Comparison of ENCODE assay signal across 8 cellular contexts in the genomic region with DNA sequence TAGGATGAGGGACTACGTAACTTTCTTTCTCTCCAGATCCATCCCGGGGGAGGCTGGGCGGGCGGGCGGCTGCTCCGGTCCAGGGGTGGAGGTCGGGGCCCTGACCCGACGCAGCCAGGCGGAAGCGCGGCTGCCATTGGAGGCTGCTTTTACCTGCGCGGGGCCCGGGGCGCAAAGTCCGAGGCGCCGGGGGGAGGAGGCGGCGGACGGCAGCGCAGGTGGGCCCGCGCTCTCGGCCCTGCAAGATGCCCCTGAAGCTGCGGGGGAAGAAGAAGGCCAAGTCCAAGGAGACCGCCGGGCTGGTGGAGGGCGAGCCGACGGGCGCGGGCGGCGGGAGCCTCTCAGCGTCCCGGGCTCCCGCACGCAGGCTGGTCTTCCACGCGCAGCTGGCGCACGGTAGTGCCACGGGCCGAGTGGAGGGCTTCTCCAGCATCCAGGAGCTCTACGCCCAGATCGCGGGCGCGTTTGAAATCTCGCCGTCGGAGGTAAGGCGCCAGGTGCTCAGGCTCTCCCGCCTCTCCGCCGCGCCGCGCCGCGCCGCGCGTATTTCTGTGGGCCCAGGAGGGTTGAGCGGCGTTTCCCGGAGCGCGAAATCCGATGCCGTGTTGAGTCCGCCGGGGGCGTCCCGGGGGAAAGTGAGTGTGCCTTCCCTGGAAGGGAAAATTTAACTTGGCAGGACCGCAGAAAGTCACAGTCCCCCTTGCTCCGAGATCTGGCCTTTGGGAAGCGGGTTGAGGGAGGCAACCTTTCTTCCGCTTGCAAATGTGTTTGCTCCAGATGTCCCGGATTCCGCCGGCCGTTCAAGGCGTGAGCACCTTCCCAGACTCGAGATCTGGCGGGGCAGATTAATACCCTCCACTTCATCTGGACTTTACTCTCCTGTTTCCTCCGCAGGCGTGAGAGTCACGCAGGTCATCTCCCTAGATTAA. TPM values are rescaled to one million over a fixed set of nuclear protein-coding genes. Genes with fewer than 3 reads are reported as not detected.
A peak's percentile ranks its signal among the peaks of the same experiment; 100 is the strongest.
DNase-seq lines count a peak whose midpoint lies in the region; ATAC-seq and TF ChIP-seq lines count a peak whose summit lies in the region.

TSS of gene GIPC2 (plus strand) at position 117 of the 929 bp plus-strand sequence. CDS start at position 246, 129 bp downstream.

- no peaks in the 10 kb centered on the region for H3K79me1 ChIP-seq in mesendoderm (ENCODE audit: low read length)

- H4K8ac ChIP-seq in mesendoderm (ENCODE audit: low read depth, low read length) = peak within 1 kb of the TSS; percentile 30

- peaks cover 48% of the 10 kb centered on the region for H3K27me3 Mint-ChIP-seq in T-helper 2 cell treated with Interferon-gamma antibody and Interleukin-4, amounts not matched to agents 5 μg/mL and 100 μg/mL, for 36 hours (ENCODE audit: low read depth)
- peaks cover 55% of the 10 kb centered on the region for H3K27me3 Mint-ChIP-seq in stimulated activated naive CD8-positive, alpha-beta T cell treated with anti-CD3 and anti-CD28 coated beads, Interleukin-15, Interleukin-2, amounts not matched to agents 100 ng/mL and 50 ng/mL, for 24 hours

- no peak within 1 kb of the TSS for H4K5ac ChIP-seq in mesendoderm (ENCODE audit: low read length)

- H3K9me2 ChIP-seq in PC-3 (replicated peaks; ENCODE audit: low read length) = no peaks in the 10 kb centered on the region

- no peak within 1 kb of the TSS for H2BK120ac ChIP-seq in mesendoderm (ENCODE audit: low read depth, low read length)

- POLR2A ChIA-PET in PC-3 (lab: Charles Lee; ENCODE audit: unreplicated experiment) = no interaction called here

- peaks cover 9% of the 10 kb centered on the region for H3K27me3 ChIP-seq in effector memory CD4-positive, alpha-beta T cell (replicated peaks; ENCODE audit: control insufficient read depth, insufficient read depth, low read length, poor library complexity, severe bottlenecking)
- H3K27me3 ChIP-seq in mesendoderm (ENCODE audit: insufficient read depth, low read length, poor library complexity) (peaks cover 16% of the 10 kb centered on the region), PC-3 (ENCODE audit: low read length) (no peaks in the 10 kb centered on the region), BE2C (peaks cover 15% of the 10 kb centered on the region)

- H3K23ac ChIP-seq in mesendoderm (ENCODE audit: low read length) = peak within 1 kb of the TSS; percentile 92

- H3K79me2 ChIP-seq in mesendoderm (ENCODE audit: control insufficient read depth, insufficient read depth, low read length) = no peaks in the 10 kb centered on the region
- H3K79me2 ChIP-seq in PC-3 (ENCODE audit: low read length) = no peaks in the 10 kb centered on the region

- BruUV-seq in PC-3 (replicated peaks; lab: Mats Ljungman, UMichigan) = no TSS peak

- H4K20me1 ChIP-seq in PC-3 (ENCODE audit: low read length) = no peaks in the 10 kb centered on the region

- no peaks in the 10 kb centered on the region for H3K36me3 ChIP-seq in effector memory CD4-positive, alpha-beta T cell (ENCODE audit: control insufficient read depth, insufficient read depth, low read length)
- H3K36me3 ChIP-seq in mesendoderm (ENCODE audit: control insufficient read depth, insufficient read depth, low read length) (no peaks in the 10 kb centered on the region), PC-3 (ENCODE audit: low read depth, low read length) (no peaks in the 10 kb centered on the region), BE2C (no peaks in the 10 kb centered on the region)

- H3K27ac Mint-ChIP-seq in T-helper 2 cell treated with Interferon-gamma antibody and Interleukin-4, amounts not matched to agents 5 μg/mL and 100 μg/mL, for 36 hours = no peak within 1 kb of the TSS
- peak within 1 kb of the TSS; percentile 61 for H3K27ac Mint-ChIP-seq in stimulated activated naive CD8-positive, alpha-beta T cell treated with anti-CD3 and anti-CD28 coated beads, Interleukin-15, Interleukin-2, amounts not matched to agents 100 ng/mL and 50 ng/mL, for 24 hours

- H3K4me2 ChIP-seq in mesendoderm (ENCODE audit: low read length) (peak within 1 kb of the TSS; percentile 85), PC-3 (ENCODE audit: low read length) (no peak within 1 kb of the TSS)

- no peak within 1 kb of the TSS for H2AFZ ChIP-seq in PC-3 (ENCODE audit: low read length)

- intact Hi-C loops in PC-3 (cut with micrococcal nuclease) = no loop called here

- no peak within 1 kb of the TSS for H3K27ac ChIP-seq in effector memory CD4-positive, alpha-beta T cell (ENCODE audit: insufficient read depth, low read length, poor library complexity, severe bottlenecking)
- no peak within 1 kb of the TSS for H3K27ac ChIP-seq in mesendoderm (ENCODE audit: low read depth, low read length)
- H3K27ac ChIP-seq in PC-3 (ENCODE audit: low read length) = no peak within 1 kb of the TSS

- no peak within 1 kb of the TSS for H2BK5ac ChIP-seq in mesendoderm (ENCODE audit: low read length)

- H3K36me3 Mint-ChIP-seq in T-helper 2 cell treated with Interferon-gamma antibody and Interleukin-4, amounts not matched to agents 5 μg/mL and 100 μg/mL, for 36 hours (ENCODE audit: low read depth) = no peaks in the 10 kb centered on the region
- no peaks in the 10 kb centered on the region for H3K36me3 Mint-ChIP-seq in stimulated activated naive CD8-positive, alpha-beta T cell treated with anti-CD3 and anti-CD28 coated beads, Interleukin-15, Interleukin-2, amounts not matched to agents 100 ng/mL and 50 ng/mL, for 24 hours (ENCODE audit: low read depth)

- no peaks in the 10 kb centered on the region for H3F3A ChIP-seq in PC-3 (ENCODE audit: low read length, unreplicated experiment)

- H3K4me1 ChIP-seq in effector memory CD4-positive, alpha-beta T cell (ENCODE audit: control insufficient read depth, insufficient read depth, low read length, poor library complexity, severe bottlenecking) = peaks cover 9% of the 10 kb centered on the region
- no peaks in the 10 kb centered on the region for H3K4me1 ChIP-seq in mesendoderm (ENCODE audit: control insufficient read depth, low read depth, low read length)
- no peaks in the 10 kb centered on the region for H3K4me1 ChIP-seq in PC-3 (ENCODE audit: insufficient read depth, low read length)
- no peaks in the 10 kb centered on the region for H3K4me1 ChIP-seq in BE2C

- no peak within 1 kb of the TSS for H3K18ac ChIP-seq in mesendoderm (ENCODE audit: low read length)

- no peak for DNase-seq in T-helper 2 cell treated with Interferon-gamma antibody and Interleukin-4, amounts not matched to agents 5 μg/mL and 100 μg/mL, for 36 hours (ENCODE audit: low spot score)
- no peak for DNase-seq in effector memory CD4-positive, alpha-beta T cell
- DNase-seq in mesendoderm = peak; percentile 56
- no peak for DNase-seq in PC-3
- no peak for DNase-seq in BE2C

- TF ChIP-seq CTCF in PC-3 (conservative IDR thresholded peaks at IDR 0.05; ENCODE audit: low read depth, low read length) = no peak
- TF ChIP-seq CTCF in BE2C (IDR thresholded peaks at IDR 0.05; ENCODE audit: low read depth, low read length) = no peak

- no peaks in the 10 kb centered on the region for H3K9me3 Mint-ChIP-seq in T-helper 2 cell treated with Interferon-gamma antibody and Interleukin-4, amounts not matched to agents 5 μg/mL and 100 μg/mL, for 36 hours
- no peaks in the 10 kb centered on the region for H3K9me3 Mint-ChIP-seq in stimulated activated naive CD8-positive, alpha-beta T cell treated with anti-CD3 and anti-CD28 coated beads, Interleukin-15, Interleukin-2, amounts not matched to agents 100 ng/mL and 50 ng/mL, for 24 hours

- H3K4ac ChIP-seq in mesendoderm (ENCODE audit: low read depth, low read length) = no peak within 1 kb of the TSS

- H3K4me1 Mint-ChIP-seq in T-helper 2 cell treated with Interferon-gamma antibody and Interleukin-4, amounts not matched to agents 5 μg/mL and 100 μg/mL, for 36 hours (ENCODE audit: low read depth) = peaks cover 20% of the 10 kb centered on the region
- peaks cover 48% of the 10 kb centered on the region for H3K4me1 Mint-ChIP-seq in stimulated activated naive CD8-positive, alpha-beta T cell treated with anti-CD3 and anti-CD28 coated beads, Interleukin-15, Interleukin-2, amounts not matched to agents 100 ng/mL and 50 ng/mL, for 24 hours (ENCODE audit: low read depth)

- peak within 1 kb of the TSS; percentile 57 for H3K4me3 ChIP-seq in effector memory CD4-positive, alpha-beta T cell (ENCODE audit: insufficient read depth, low read depth, low read length, poor library complexity, severe bottlenecking)
- H3K4me3 ChIP-seq in mesendoderm (ENCODE audit: low read length) = peak within 1 kb of the TSS; percentile 38
- H3K4me3 ChIP-seq in PC-3 (ENCODE audit: low read length) = no peak within 1 kb of the TSS
- no peak within 1 kb of the TSS for H3K4me3 ChIP-seq in BE2C (ENCODE audit: low read depth, low read length)

- peak within 1 kb of the TSS; percentile 84 for H3K56ac ChIP-seq in mesendoderm (ENCODE audit: low read length)

- peak within 1 kb of the TSS; percentile 78 for H3K4me3 Mint-ChIP-seq in T-helper 2 cell treated with Interferon-gamma antibody and Interleukin-4, amounts not matched to agents 5 μg/mL and 100 μg/mL, for 36 hours
- peak within 1 kb of the TSS; percentile 79 for H3K4me3 Mint-ChIP-seq in stimulated activated naive CD8-positive, alpha-beta T cell treated with anti-CD3 and anti-CD28 coated beads, Interleukin-15, Interleukin-2, amounts not matched to agents 100 ng/mL and 50 ng/mL, for 24 hours

- no peaks in the 10 kb centered on the region for H3K9me3 ChIP-seq in effector memory CD4-positive, alpha-beta T cell (ENCODE audit: control insufficient read depth, low read length)
- H3K9me3 ChIP-seq in PC-3 (ENCODE audit: low read length) (no peaks in the 10 kb centered on the region), BE2C (no peaks in the 10 kb centered on the region)

- ATAC-seq in GM21619 (IDR thresholded peaks at IDR 0.05; ENCODE audit: unreplicated experiment) (peak; percentile 49), HG03159 (IDR thresholded peaks at IDR 0.05; ENCODE audit: unreplicated experiment) (no peak), PC-3 (no peak)

- H2AK5ac ChIP-seq in mesendoderm (ENCODE audit: low read length) = no peak within 1 kb of the TSS

- H3K9ac ChIP-seq in mesendoderm (ENCODE audit: low read length) = peak within 1 kb of the TSS; percentile 74
- no peak within 1 kb of the TSS for H3K9ac ChIP-seq in PC-3 (ENCODE audit: low read length)

- no CpG with 5 or more reads among the region's 91 CpGs for WGBS in mesendoderm (ENCODE audit: extremely low coverage, insufficient coverage, low lambda C conversion rate)

- CTCF ChIA-PET in PC-3 (lab: Charles Lee) = no interaction called here

- H2BK15ac ChIP-seq in mesendoderm (replicated peaks; ENCODE audit: low read depth) = no peak within 1 kb of the TSS

RNA-seq across cellular contexts. Expression of gene GIPC2, which starts in this region (rescaled TPM):
- polyA plus RNA-seq in mesendoderm (2013, experiment 1 of 2) = 0.18 TPM
- polyA plus RNA-seq in mesendoderm (2013, experiment 2 of 2) = 0.17 TPM
- not detected in 2 replicates for total RNA-seq in PC-3 (2014; rRNA removed)
- not detected for polyA plus RNA-seq in BE2C (2012; ENCODE audit: insufficient read depth, insufficient read length, low read depth)

Comparison
In these comparisons a context has a peak if more than half of its experiments do, and no peak if none do; other contexts are left out.
1. H3K4me3 ChIP-seq: peak in effector memory CD4-positive, alpha-beta T cell (single experiment) and mesendoderm (single experiment); none in PC-3 (single experiment) and BE2C (single experiment).